ENCODE assay signal across 8 cellular contexts in the genomic region with DNA sequence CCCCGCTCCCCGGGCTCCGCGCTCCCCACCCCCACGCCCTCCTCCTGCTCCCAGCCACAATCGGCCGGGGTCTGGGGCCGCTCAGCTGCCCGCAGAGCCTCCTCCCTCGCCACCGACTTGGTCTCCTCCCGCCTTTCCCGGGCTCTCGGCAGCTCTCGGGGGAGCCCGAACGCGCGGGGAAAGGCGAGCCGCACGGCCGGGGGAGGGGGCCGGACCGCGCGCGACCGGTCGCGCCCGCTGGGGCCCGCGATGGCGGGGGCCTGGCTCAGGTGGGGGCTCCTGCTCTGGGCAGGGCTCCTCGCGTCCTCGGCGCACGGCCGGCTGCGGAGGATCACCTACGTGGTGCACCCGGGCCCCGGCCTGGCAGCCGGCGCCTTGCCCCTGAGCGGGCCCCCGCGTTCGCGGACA. TPM values are rescaled to one million over a fixed set of nuclear protein-coding genes. Genes with fewer than 3 reads are reported as not detected.
DNase-seq lines count a peak whose midpoint lies in the region; ATAC-seq and TF ChIP-seq lines count a peak whose summit lies in the region.

No MANE protein-coding gene starts in this region.

- TF ChIP-seq CTCF in A673 (conservative IDR thresholded peaks at IDR 0.05; ENCODE audit: low read depth, low read length) (no peak), brain microvascular endothelial cell (IDR thresholded peaks at IDR 0.05; ENCODE audit: low read depth, low read length, missing control alignments) (no peak), upper lobe of left lung (IDR thresholded peaks at IDR 0.05) (no peak)

- in situ Hi-C loops in brain microvascular endothelial cell (cut with HindIII; ENCODE audit: low pct_ligation_motif_present, low sequenced_read_pairs): no loop called here

- ATAC-seq in GM19324 (IDR thresholded peaks at IDR 0.05; ENCODE audit: low FRiP score, unreplicated experiment): peak; percentile 23
- ATAC-seq in HG03521 (IDR thresholded peaks at IDR 0.05; ENCODE audit: unreplicated experiment): peak; percentile 14
- ATAC-seq in left lobe of liver: peak; percentile 36
- ATAC-seq in upper lobe of left lung (ENCODE audit: low FRiP score in 2 of 2): peak in 1 of 2 donors; percentile 22
- no peak for ATAC-seq in GM18858 (IDR thresholded peaks at IDR 0.05; ENCODE audit: unreplicated experiment)

- BruUV-seq in A673 (replicated peaks; lab: Mats Ljungman, UMichigan): no TSS peak

- DNase-seq in A673 (ENCODE audit: low spot score): no peak
- no peak for DNase-seq in brain microvascular endothelial cell
- DNase-seq in left lobe of liver (ENCODE audit: low spot score): no peak
- DNase-seq in upper lobe of left lung: no peak
- no peak for DNase-seq in NCI-H748 treated with DMSO at 0.1 percent for 48 hours (lab: John Stamatoyannopoulos, UW)

- H3K4me1 ChIP-seq in A673 (ENCODE audit: insufficient read depth, low read length, poor library complexity, severe bottlenecking): peaks cover 4% of the 10 kb centered on the region
- H3K4me1 ChIP-seq in upper lobe of left lung: peaks cover 0 to 17% (median 3%) of the 10 kb centered on the region in 4 donors

- H3K9me3 ChIP-seq in A673 (ENCODE audit: low read depth, low read length, poor library complexity, severe bottlenecking) (no peaks in the 10 kb centered on the region), upper lobe of left lung (no peaks in the 10 kb centered on the region)

- intact Hi-C loops in A673 (cut with micrococcal nuclease; ENCODE audit: unreplicated experiment): loop anchor here (2.0 to 10.0 kb wide), 3 partner anchors 174 to 428 kb away; no protein-coding TSS in a partner anchor

- TF ChIP-seq POLR2A in upper lobe of left lung (IDR thresholded peaks at IDR 0.05): no peak

- H3K27me3 ChIP-seq in A673 (replicated peaks; ENCODE audit: insufficient read depth, low read depth, low read length, poor library complexity): peaks cover 46% of the 10 kb centered on the region
- no peaks in the 10 kb centered on the region for H3K27me3 ChIP-seq in brain microvascular endothelial cell (replicated peaks)
- H3K27me3 ChIP-seq in upper lobe of left lung: peaks cover 0 to 10% (median 4%) of the 10 kb centered on the region in 4 donors

- no peak overlapping the region for H3K27ac ChIP-seq in A673 (ENCODE audit: low read depth, low read length, poor library complexity, severe bottlenecking)
- peak overlapping the region; percentile 53 for H3K27ac ChIP-seq in brain microvascular endothelial cell
- peak overlapping the region; percentile 57 to 86 (median 66) for H3K27ac ChIP-seq in upper lobe of left lung

- H3K4me3 ChIP-seq in A673 (ENCODE audit: low read depth, low read length, poor library complexity, severe bottlenecking) (peak overlapping the region; percentile 54), brain microvascular endothelial cell (ENCODE audit: low read depth, low read length) (peak overlapping the region; percentile 76), upper lobe of left lung (peak overlapping the region; percentile 59 to 88 (median 82))

- 0 to 5% methylated on average over 4 to 33 of the region's 52 CpGs for WGBS in upper lobe of left lung, 2 donors

- POLR2A ChIA-PET in A673 (lab: Charles Lee; ENCODE audit: low non-redundant PET): interaction anchor here (0.6 kb wide), 1 partner anchor 48 kb away, joined by 9 read pairs; no protein-coding TSS in a partner anchor

- H3K36me3 ChIP-seq in A673 (ENCODE audit: insufficient read depth, low read length, poor library complexity, severe bottlenecking) (no peaks in the 10 kb centered on the region), brain microvascular endothelial cell (replicated peaks) (no peaks in the 10 kb centered on the region), upper lobe of left lung (no peaks in the 10 kb centered on the region)

- CTCF ChIA-PET in A673 (lab: Charles Lee): no interaction called here

- no peak for TF ChIP-seq EP300 in upper lobe of left lung (IDR thresholded peaks at IDR 0.05)

RNA-seq across cellular contexts. Expression of a gene that starts 0.3 kb away (rescaled TPM):
- total RNA-seq in A673 (2021): 2.2 and 2.3 TPM in 2 replicates
- 5.8 TPM for total RNA-seq in left lobe of liver
- 10 to 100 TPM; 11.5 to 45.0 (median 27.1) TPM for total RNA-seq in upper lobe of left lung
